ENCODE assay signal across 23 cellular contexts in genomic region chr2:220071716-220072115, GRCh38.
DNase-seq lines count a peak whose midpoint lies in the region; ATAC-seq and TF ChIP-seq lines count a peak whose summit lies in the region.
"Had no signal": no experiment of that assay in that cellular context is flagged by ENCODE, and none has a peak within 500 bp of the region (broad histone marks: within the 10 kb centered on the region; RNA-seq: fewer than 3 reads in every experiment).

No MANE protein-coding gene starts in this region.

- peaks cover 11% of the 10 kb centered on the region for H3K4me1 Mint-ChIP-seq in MCF 10A (ENCODE audit: insufficient read depth, unreplicated experiment)
- H3K4me1 Mint-ChIP-seq: CD4-positive, alpha-beta memory T cell; IgD-negative memory B cell had no signal

- H3K9me3 Mint-ChIP-seq in MCF 10A (ENCODE audit: unreplicated experiment) = no peaks in the 10 kb centered on the region

- intact Hi-C loops in MCF 10A (cut with micrococcal nuclease) = no loop called here
- intact Hi-C loops in breast epithelium (cut with DNase I; ENCODE audit: low total_unique reads) = no loop called here

- H3K4me3 ChIP-seq in breast epithelium (no peak overlapping the region), neural cell (ENCODE audit: low read length) (no peak overlapping the region), gastroesophageal sphincter (no peak overlapping the region)
- H3K4me3 ChIP-seq: BLaER1 treated with 17β-estradiol and CSF1 and Interleukin-3, amounts not matched to agents 10 nM and 100 nM; MG63; SJSA1 had no signal

- POLR2A ChIA-PET in MCF 10A (lab: Yijun Ruan, JAX) = no interaction called here

- H3K9ac ChIP-seq in neural cell (ENCODE audit: low read length) = no peak overlapping the region
- H3K9ac ChIP-seq: BLaER1 treated with 17β-estradiol and CSF1 and Interleukin-3, amounts not matched to agents 10 nM and 100 nM had no signal

- H3K9me3 ChIP-seq in breast epithelium (no peaks in the 10 kb centered on the region), neural cell (ENCODE audit: low read length) (no peaks in the 10 kb centered on the region), gastroesophageal sphincter (no peaks in the 10 kb centered on the region)
- H3K9me3 ChIP-seq: BLaER1 treated with 17β-estradiol and CSF1 and Interleukin-3, amounts not matched to agents 10 nM and 100 nM; Caco-2; MG63; SJSA1 had no signal

- H3K36me3 Mint-ChIP-seq in MCF 10A (ENCODE audit: insufficient read depth, unreplicated experiment) = no peaks in the 10 kb centered on the region
- H3K36me3 Mint-ChIP-seq: CD4-positive, alpha-beta memory T cell; IgD-negative memory B cell had no signal

- peak overlapping the region; percentile 29 for H3K27ac Mint-ChIP-seq in MCF 10A (ENCODE audit: low read depth, unreplicated experiment)
- H3K27ac Mint-ChIP-seq: CD4-positive, alpha-beta memory T cell; IgD-negative memory B cell had no signal

- WGBS in gastroesophageal sphincter (ENCODE audit: low coverage in 1 of 2), 2 donors = 77 to 82% methylated on average over 3 to 4 of the region's 4 CpGs

- H3K27ac ChIP-seq in breast epithelium (no peak overlapping the region), neural cell (ENCODE audit: low read length) (peak overlapping the region; percentile 6), gastroesophageal sphincter (no peak overlapping the region)
- H3K27ac ChIP-seq: 22Rv1; BLaER1 treated with 17β-estradiol and CSF1 and Interleukin-3, amounts not matched to agents 10 nM and 100 nM; SJSA1 had no signal

- no peaks in the 10 kb centered on the region for H3F3A ChIP-seq in neural cell (ENCODE audit: insufficient read depth, low read length, poor library complexity, severe bottlenecking)

- no peaks in the 10 kb centered on the region for H3K79me2 ChIP-seq in neural cell (replicated peaks; ENCODE audit: insufficient read depth, low read length)

- H3K4me1 ChIP-seq in breast epithelium = no peaks in the 10 kb centered on the region
- H3K4me1 ChIP-seq in gastroesophageal sphincter = no peaks in the 10 kb centered on the region
- H3K4me1 ChIP-seq: BLaER1 treated with 17β-estradiol and CSF1 and Interleukin-3, amounts not matched to agents 10 nM and 100 nM; SJSA1 had no signal

- TF ChIP-seq RAD21 in neural cell (conservative IDR thresholded peaks at IDR 0.05) = no peak

- TF ChIP-seq POLR2A in breast epithelium (IDR thresholded peaks at IDR 0.05) (no peak), gastroesophageal sphincter (IDR thresholded peaks at IDR 0.05) (no peak)

- H3K27me3 ChIP-seq in breast epithelium (no peaks in the 10 kb centered on the region), neural cell (ENCODE audit: insufficient read depth, low read depth, low read length) (no peaks in the 10 kb centered on the region), gastroesophageal sphincter (peaks cover 7% of the 10 kb centered on the region)
- H3K27me3 ChIP-seq: BLaER1 treated with 17β-estradiol and CSF1 and Interleukin-3, amounts not matched to agents 10 nM and 100 nM; MG63; SJSA1 had no signal

- H3K27me3 Mint-ChIP-seq in MCF 10A (ENCODE audit: insufficient read depth, unreplicated experiment) = no peaks in the 10 kb centered on the region
- H3K27me3 Mint-ChIP-seq: IgD-negative memory B cell had no signal

- H3K9me2 ChIP-seq in neural cell (ENCODE audit: insufficient read depth, low read length) = no peaks in the 10 kb centered on the region

- no peak overlapping the region for H2AFZ ChIP-seq in neural cell (ENCODE audit: low read depth, low read length)

- H4K20me1 ChIP-seq in neural cell (ENCODE audit: insufficient read depth) = no peaks in the 10 kb centered on the region
- H4K20me1 ChIP-seq: BLaER1 treated with 17β-estradiol and CSF1 and Interleukin-3, amounts not matched to agents 10 nM and 100 nM had no signal

- no TSS peak for BruUV-seq in MCF 10A (replicated peaks; lab: Mats Ljungman, UMichigan)

- no peak overlapping the region for H3K4me3 Mint-ChIP-seq in MCF 10A (ENCODE audit: unreplicated experiment)
- H3K4me3 Mint-ChIP-seq: CD4-positive, alpha-beta memory T cell; IgD-negative memory B cell had no signal

- DNase-seq in MCF 10A (ENCODE audit: unreplicated experiment) (no peak), breast epithelium (ENCODE audit: low spot score in 2 of 2) (no peak), amniotic epithelial cell (ENCODE audit: low read depth) (peak; percentile 7), GM20000 (ENCODE audit: low spot score) (no peak), inferior parietal cortex (ENCODE audit: extremely low spot score) (no peak)
- DNase-seq: Caco-2; CD4-positive, alpha-beta memory T cell; DMS 273 treated with DMSO at 0.1 percent for 48 hours; DMS79 treated with DMSO at 0.1 percent for 48 hours; MG63; NCI-H1417 treated with DMSO at 0.1 percent for 48 hours; NCI-H1930; NCI-H2171 treated with DMSO at 0.1 percent for 48 hours; NCI-H524 treated with DMSO at 0.1 percent for 48 hours; OCI-M1 had no signal

- CTCF ChIA-PET in MCF 10A (lab: Yijun Ruan, JAX) = interaction anchor here (0.6 kb wide), 1 partner anchor 138 kb away, joined by 3 read pairs; no protein-coding TSS in a partner anchor

- no peak for ATAC-seq in gastroesophageal sphincter
- ATAC-seq in GM19397 (IDR thresholded peaks at IDR 0.05; ENCODE audit: unreplicated experiment) = no peak
- ATAC-seq: Right ventricle myocardium inferior had no signal

- TF ChIP-seq CTCF in MCF 10A (IDR thresholded peaks at IDR 0.05; ENCODE audit: unreplicated experiment) (no peak), breast epithelium (IDR thresholded peaks at IDR 0.05) (no peak), neural cell (IDR thresholded peaks at IDR 0.05; ENCODE audit: poor library complexity, severe bottlenecking) (no peak), GM20000 (IDR thresholded peaks at IDR 0.05; ENCODE audit: extremely low read depth, missing control alignments) (no peak), gastroesophageal sphincter (IDR thresholded peaks at IDR 0.05) (no peak)

- TF ChIP-seq EP300 in neural cell (conservative IDR thresholded peaks at IDR 0.05; ENCODE audit: poor library complexity, severe bottlenecking) (no peak), gastroesophageal sphincter (IDR thresholded peaks at IDR 0.05) (no peak)

- H3K4me2 ChIP-seq in neural cell (ENCODE audit: low read length) = no peak overlapping the region
- H3K4me2 ChIP-seq: BLaER1 treated with 17β-estradiol and CSF1 and Interleukin-3, amounts not matched to agents 10 nM and 100 nM had no signal

- H3K36me3 ChIP-seq in breast epithelium (no peaks in the 10 kb centered on the region), neural cell (ENCODE audit: insufficient read depth, low read length) (no peaks in the 10 kb centered on the region), gastroesophageal sphincter (no peaks in the 10 kb centered on the region)
- H3K36me3 ChIP-seq: BLaER1 treated with 17β-estradiol and CSF1 and Interleukin-3, amounts not matched to agents 10 nM and 100 nM; MG63; SJSA1 had no signal

TF ChIP-seq in neural cell, 6 proteins besides CTCF, POLR2A, EP300 and RAD21:
- no peak for TF ChIP-seq TAF1 (IDR thresholded peaks at IDR 0.05; ENCODE audit: low read depth)
- TF ChIP-seq POLR2AphosphoS5 (IDR thresholded peaks at IDR 0.05) = no peak
- TF ChIP-seq MXI1 (conservative IDR thresholded peaks at IDR 0.05; ENCODE audit: poor library complexity, severe bottlenecking) = no peak
- no peak for TF ChIP-seq SMC3 (conservative IDR thresholded peaks at IDR 0.05; ENCODE audit: poor library complexity)
- TF ChIP-seq REST (IDR thresholded peaks at IDR 0.05; ENCODE audit: borderline replicate concordance) = no peak
